In genomic region chr11:128840137-128840536, GRCh38 we compare ENCODE assay signal across 1 cellular context.
TF ChIP-seq lines count a peak whose summit lies in the region.

No MANE protein-coding gene starts in this region.

TF ChIP-seq in endothelial cell of umbilical vein, 7 proteins besides CTCF, POLR2A, EP300 and RAD21:
- no peak for TF ChIP-seq MYC (IDR thresholded peaks at IDR 0.05; ENCODE audit: low read depth, low read length)
- no peak for TF ChIP-seq POLR2AphosphoS5 (IDR thresholded peaks at IDR 0.05; ENCODE audit: insufficient read depth, low read depth, low read length)
- TF ChIP-seq FOS (IDR thresholded peaks at IDR 0.05; ENCODE audit: borderline replicate concordance, insufficient read depth, low read length), result no peak
- no peak for TF ChIP-seq GATA2 (IDR thresholded peaks at IDR 0.05; ENCODE audit: insufficient read depth, insufficient read length, low read depth, low read length)
